ENCODE assay signal across 1 cellular context in genomic region chr2:120342451-120342850, GRCh38.
TF ChIP-seq lines count a peak whose summit lies in the region.

No MANE protein-coding gene starts in this region.

TF ChIP-seq in K562, 482 proteins besides CTCF, POLR2A, EP300 and RAD21:
- TF ChIP-seq POLR3G (IDR thresholded peaks at IDR 0.05; ENCODE audit: extremely low read depth, insufficient read length, insufficient replicate concordance) (no peak), ZNF263 (CRISPR knock-in tag; IDR thresholded peaks at IDR 0.05; ENCODE audit: borderline replicate concordance) (peak; percentile 74)
TF ChIP-seq in K562: peak in this region for 1.
